In the genomic region with DNA sequence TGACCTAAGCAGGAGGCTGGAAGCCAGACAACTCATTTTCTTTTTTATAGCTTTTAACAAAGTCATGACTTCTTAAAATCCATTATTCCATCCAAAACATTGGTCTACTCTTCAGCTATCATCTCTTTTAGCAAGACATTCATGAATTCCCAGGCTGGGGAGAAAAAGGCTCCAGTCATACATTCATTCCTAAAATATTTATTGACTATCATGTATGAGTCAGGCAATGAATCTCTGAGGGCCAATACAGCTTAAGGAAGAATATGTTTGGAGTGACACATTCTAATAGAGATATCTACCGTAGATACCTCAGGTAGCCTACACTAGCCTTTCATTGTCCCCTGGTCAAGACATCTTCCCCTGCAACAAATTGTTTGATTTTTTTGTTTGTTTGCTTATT, we compare ENCODE assay signal across 19 cellular contexts.
A peak's percentile ranks its signal among the peaks of the same experiment; 100 is the strongest.
DNase-seq lines count a peak whose midpoint lies in the region; TF ChIP-seq lines count a peak whose summit lies in the region.
"Had no signal": no experiment of that assay in that cellular context is flagged by ENCODE, and none has a peak within 500 bp of the region (broad histone marks: within the 10 kb centered on the region; RNA-seq: fewer than 3 reads in every experiment).

No MANE protein-coding gene starts in this region.

- H3K4me1 ChIP-seq in osteoblast (ENCODE audit: insufficient read depth, low read length): peaks cover 9% of the 10 kb centered on the region
- H3K4me1 ChIP-seq: Caco-2, testis had no signal

- peaks cover 5% of the 10 kb centered on the region for H3K9me3 ChIP-seq in osteoblast (ENCODE audit: low read depth, low read length)
- H3K9me3 ChIP-seq: testis had no signal

- no peaks in the 10 kb centered on the region for H4K20me1 ChIP-seq in osteoblast (ENCODE audit: insufficient read depth, low read length)

- H3K4me2 ChIP-seq in osteoblast (ENCODE audit: insufficient read depth, low read length): no peak overlapping the region

- H3K4me3 Mint-ChIP-seq in activated CD4-positive, alpha-beta memory T cell treated with anti-CD3 and anti-CD28 coated beads for 36 hours: no peak overlapping the region
- H3K4me3 Mint-ChIP-seq: activated naive CD8-positive, alpha-beta T cell treated with anti-CD3 and anti-CD28 coated beads, Interleukin-2, amount 10 ng/mL, durations not matched to agents 7 days and 5 days; IgD-negative memory B cell; naive B cell had no signal

- H2AFZ ChIP-seq in osteoblast (ENCODE audit: low read length): no peak overlapping the region

- peaks cover 1% of the 10 kb centered on the region for H3K27me3 Mint-ChIP-seq in activated CD4-positive, alpha-beta memory T cell treated with anti-CD3 and anti-CD28 coated beads for 36 hours
- H3K27me3 Mint-ChIP-seq: activated naive CD8-positive, alpha-beta T cell treated with anti-CD3 and anti-CD28 coated beads, Interleukin-2, amount 10 ng/mL, durations not matched to agents 7 days and 5 days; IgD-negative memory B cell; naive B cell had no signal

- CTCF ChIA-PET in activated CD4-positive, alpha-beta memory T cell treated with anti-CD3 and anti-CD28 coated beads for 36 hours (lab: Charles Lee): interaction anchor here (0.6 kb wide), 1 partner anchor 202 kb away, joined by 3 read pairs; no protein-coding TSS in a partner anchor

- POLR2A ChIA-PET in activated CD4-positive, alpha-beta memory T cell treated with anti-CD3 and anti-CD28 coated beads for 36 hours (lab: Charles Lee): no interaction called here

- no peaks in the 10 kb centered on the region for H3K79me2 ChIP-seq in osteoblast (ENCODE audit: insufficient read depth, low read length)

- peak; percentile 73 for DNase-seq in ELR (ENCODE audit: low read depth)
- peak; percentile 16 for DNase-seq in LoVo (ENCODE audit: low spot score)
- peak; percentile 69 for DNase-seq in epithelial cell of esophagus (ENCODE audit: low read depth)
- peak; percentile 71 for DNase-seq in osteoblast (ENCODE audit: insufficient read length, low spot score, missing footprints)
- DNase-seq in DMS79 treated with DMSO at 0.1 percent for 48 hours (lab: John Stamatoyannopoulos, UW): no peak
- DNase-seq in activated CD4-positive, alpha-beta memory T cell treated with anti-CD3 and anti-CD28 coated beads for 36 hours: no peak
- no peak for DNase-seq in superior temporal gyrus (ENCODE audit: extremely low spot score)
- DNase-seq: activated naive CD8-positive, alpha-beta T cell treated with anti-CD3 and anti-CD28 coated beads, Interleukin-2, amount 10 ng/mL, durations not matched to agents 7 days and 5 days; Caco-2; hypothalamus; kidney; naive B cell; NCI-H2029; NCI-H446 treated with DMSO at 0.1 percent for 48 hours; NK-92 treated with Interleukin-12 subunit alpha and Interleukin-12 subunit beta, amount 100 ng/mL, for 24 hours; right cardiac atrium; RPMI8226; testis had no signal

- H3K4me3 ChIP-seq in epithelial cell of esophagus (ENCODE audit: low read length): no peak overlapping the region
- no peak overlapping the region for H3K4me3 ChIP-seq in osteoblast (ENCODE audit: insufficient read depth, low read length)
- H3K4me3 ChIP-seq: testis had no signal

- peaks cover 5% of the 10 kb centered on the region for H3K36me3 Mint-ChIP-seq in activated CD4-positive, alpha-beta memory T cell treated with anti-CD3 and anti-CD28 coated beads for 36 hours

- no peak overlapping the region for H3K27ac Mint-ChIP-seq in activated CD4-positive, alpha-beta memory T cell treated with anti-CD3 and anti-CD28 coated beads for 36 hours
- H3K27ac Mint-ChIP-seq: activated naive CD8-positive, alpha-beta T cell treated with anti-CD3 and anti-CD28 coated beads, Interleukin-2, amount 10 ng/mL, durations not matched to agents 7 days and 5 days; IgD-negative memory B cell had no signal

- H3K36me3 ChIP-seq in osteoblast (ENCODE audit: insufficient read depth, low read length): no peaks in the 10 kb centered on the region

- intact Hi-C loops in activated CD4-positive, alpha-beta memory T cell treated with anti-CD3 and anti-CD28 coated beads for 36 hours (cut with micrococcal nuclease): no loop called here

- H3K27me3 ChIP-seq in osteoblast (ENCODE audit: insufficient read depth, low read length): no peaks in the 10 kb centered on the region
- H3K27me3 ChIP-seq: testis had no signal

- no peak overlapping the region for H3K27ac ChIP-seq in osteoblast (ENCODE audit: low read depth, low read length)
- H3K27ac ChIP-seq: testis had no signal

- no peaks in the 10 kb centered on the region for H3K4me1 Mint-ChIP-seq in activated CD4-positive, alpha-beta memory T cell treated with anti-CD3 and anti-CD28 coated beads for 36 hours (ENCODE audit: low read depth)
- H3K4me1 Mint-ChIP-seq: activated naive CD8-positive, alpha-beta T cell treated with anti-CD3 and anti-CD28 coated beads, Interleukin-2, amount 10 ng/mL, durations not matched to agents 7 days and 5 days; IgD-negative memory B cell; naive B cell had no signal

- TF ChIP-seq CTCF in epithelial cell of esophagus (IDR thresholded peaks at IDR 0.05; ENCODE audit: insufficient read depth, low read depth, low read length, missing control alignments) (no peak), osteoblast (IDR thresholded peaks at IDR 0.05; ENCODE audit: extremely low read depth, low read depth, low read length) (no peak)

- H3K9me3 Mint-ChIP-seq in activated CD4-positive, alpha-beta memory T cell treated with anti-CD3 and anti-CD28 coated beads for 36 hours: peaks cover 33% of the 10 kb centered on the region

Comparison
In these comparisons a context has a peak if more than half of its experiments do, and no peak if none do; other contexts are left out.
1. DNase-seq: peak in ELR (single experiment), LoVo (single experiment), epithelial cell of esophagus (single experiment) and osteoblast (single experiment); none in DMS79 treated with DMSO at 0.1 percent for 48 hours (single experiment), activated CD4-positive, alpha-beta memory T cell treated with anti-CD3 and anti-CD28 coated beads for 36 hours (single experiment) and superior temporal gyrus (single experiment).